In the genomic region with DNA sequence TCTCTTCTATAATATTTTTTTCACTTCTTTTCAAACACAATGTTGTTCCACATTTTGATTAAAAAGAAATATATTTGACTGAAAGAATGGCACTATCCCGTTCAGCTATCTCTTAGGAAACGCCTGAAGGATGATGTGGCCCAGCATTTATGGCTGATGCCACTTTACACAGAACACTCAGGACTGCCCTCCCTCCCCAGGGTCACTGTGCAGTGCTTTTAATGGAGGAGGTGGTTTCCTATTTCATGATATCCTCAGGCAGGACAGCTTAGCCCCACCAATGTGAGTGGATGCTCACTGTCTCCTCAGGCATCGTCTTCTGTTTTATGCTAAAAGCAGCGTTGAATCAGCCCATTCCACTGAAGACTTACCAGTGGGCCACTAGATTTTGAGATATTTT, we compare ENCODE assay signal across 25 cellular contexts.
"Had no signal": no experiment of that assay in that cellular context is flagged by ENCODE, and none has a peak within 500 bp of the region (broad histone marks: within the 10 kb centered on the region; RNA-seq: fewer than 3 reads in every experiment).

No MANE protein-coding gene starts in this region.

- FAIRE-seq: bronchial epithelial cell had no signal

- ATAC-seq: activated CD4-positive, CD25-positive, alpha-beta regulatory T cell treated with anti-CD3 and anti-CD28 coated beads, Interleukin-2, amount 50 U/mL, for 24 hours; activated CD8-positive, alpha-beta T cell treated with anti-CD3 and anti-CD28 coated beads, Interleukin-2, amount 10 ng/mL, durations not matched to agents 7 days and 5 days; Panc1 had no signal

- H3K36me3 ChIP-seq: SJCRH30 had no signal

- H3K27me3 ChIP-seq: SJCRH30 had no signal

- H3K4me3 ChIP-seq: SJCRH30 had no signal

- H3K9me3 ChIP-seq: SJCRH30 had no signal

- DNase-seq: activated CD4-positive, alpha-beta T cell treated with anti-CD3 and anti-CD28 coated beads for 4 hours; activated CD8-positive, alpha-beta memory T cell treated with anti-CD3 and anti-CD28 coated beads, Interleukin-2, amount 50 U/mL, for 48 hours; activated CD8-positive, alpha-beta T cell treated with anti-CD3 and anti-CD28 coated beads, Interleukin-2, amount 10 ng/mL, durations not matched to agents 7 days and 5 days; activated effector memory CD4-positive, alpha-beta T cell treated with Interleukin-2 at 50 U/mL for 16 hours; activated naive CD4-positive, alpha-beta T cell; activated T-cell treated with anti-CD3 and anti-CD28 coated beads, Interleukin-2, amount 50 U/mL, for 1 hour; aorta; IMR-90; Kasumi-1; KBM-7; NCI-H1048; NCI-H146; NCI-H187 treated with DMSO at 0.1 percent for 48 hours; NCI-H2081 treated with DMSO at 0.1 percent for 48 hours; NCI-H2171 treated with DMSO at 0.1 percent for 48 hours; NCI-H226; NCI-H526; NCI-H774; OCI-M1; Right ventricle myocardium superior; SJCRH30 had no signal

- H3K27ac ChIP-seq: RWPE1, SJCRH30 had no signal

- H3K4me1 ChIP-seq: SJCRH30 had no signal
